ENCODE assay signal across 28 cellular contexts in genomic region chr3:77837626-77838025, GRCh38.
"Had no signal": no experiment of that assay in that cellular context is flagged by ENCODE, and none has a peak within 500 bp of the region (broad histone marks: within the 10 kb centered on the region; RNA-seq: fewer than 3 reads in every experiment).

No MANE protein-coding gene starts in this region.

- H3K27ac ChIP-seq: esophagus squamous epithelium, heart right ventricle, left lung, neural progenitor cell, parathyroid adenoma, stomach, thyroid gland, vagina had no signal

- H3K4me3 Mint-ChIP-seq: dendritic cell treated with granulocyte-macrophage colony-stimulating factor and Interleukin-4, amounts not matched to agents 40 ng/mL and 50 ng/mL, for 4 days; mesothelial cell of epicardium; naive B cell; nephron; neural progenitor cell; stimulated activated effector memory CD8-positive, alpha-beta T cell treated with anti-CD3 and anti-CD28 coated beads, Interleukin-12 subunit alpha, Interleukin-12 subunit beta, amount 100 ng/mL, for 72 hours had no signal

- H3K27me3 Mint-ChIP-seq: dendritic cell treated with granulocyte-macrophage colony-stimulating factor and Interleukin-4, amounts not matched to agents 40 ng/mL and 50 ng/mL, for 4 days; naive B cell; progenitor cell of endocrine pancreas had no signal

- H3K27ac Mint-ChIP-seq: dendritic cell treated with granulocyte-macrophage colony-stimulating factor and Interleukin-4, amounts not matched to agents 40 ng/mL and 50 ng/mL, for 4 days; mesothelial cell of epicardium; naive B cell; neural progenitor cell; progenitor cell of endocrine pancreas; stimulated activated effector memory CD8-positive, alpha-beta T cell treated with anti-CD3 and anti-CD28 coated beads, Interleukin-12 subunit alpha, Interleukin-12 subunit beta, amount 100 ng/mL, for 72 hours had no signal

- H3K4me1 Mint-ChIP-seq: naive B cell; neural progenitor cell; stimulated activated effector memory CD8-positive, alpha-beta T cell treated with anti-CD3 and anti-CD28 coated beads, Interleukin-12 subunit alpha, Interleukin-12 subunit beta, amount 100 ng/mL, for 72 hours had no signal

- H2AFZ ChIP-seq: neural progenitor cell, parathyroid adenoma had no signal

- FAIRE-seq: endothelial cell of umbilical vein, islet of Langerhans had no signal

- H3K4me3 ChIP-seq: esophagus squamous epithelium, heart right ventricle, left lung, mucosa of descending colon, neural progenitor cell, stomach, thyroid gland, vagina had no signal

- H3K4me2 ChIP-seq: neural progenitor cell had no signal

- H3K27me3 ChIP-seq: esophagus squamous epithelium, heart right ventricle, left lung, neural progenitor cell, stomach, thyroid gland, vagina had no signal

- H3K79me2 ChIP-seq: parathyroid adenoma had no signal

- DNase-seq: effector memory CD4-positive, alpha-beta T cell; esophagus squamous epithelium; foreskin melanocyte; glutamatergic neuron; heart right ventricle; hippocampal formation; left cardiac atrium; left lung; mesenchymal stem cell; mucosa of descending colon; naive B cell; stimulated activated CD4-positive, alpha-beta T cell treated with anti-CD3 and anti-CD28 coated beads, Interleukin-2, amount 100 ng/mL, for 24 hours; stimulated activated CD4-positive, alpha-beta T cell treated with anti-CD3 and anti-CD28 coated beads, Interleukin-4, amount 100 ng/mL, for 24 hours; stimulated activated naive CD4-positive, alpha-beta T cell treated with Interleukin-2 at 50 U/mL for 16 hours; stomach; thyroid gland; trophoblast cell had no signal

- ATAC-seq: heart right ventricle; left cardiac atrium; mucosa of descending colon; sciatic nerve; stimulated activated effector memory CD8-positive, alpha-beta T cell treated with anti-CD3 and anti-CD28 coated beads, Interleukin-12 subunit alpha, Interleukin-12 subunit beta, amount 100 ng/mL, for 72 hours had no signal

- H3K4me1 ChIP-seq: esophagus squamous epithelium, left lung, neural progenitor cell, parathyroid adenoma, stomach, thyroid gland, vagina had no signal

- H3K36me3 Mint-ChIP-seq: naive B cell; stimulated activated effector memory CD8-positive, alpha-beta T cell treated with anti-CD3 and anti-CD28 coated beads, Interleukin-12 subunit alpha, Interleukin-12 subunit beta, amount 100 ng/mL, for 72 hours had no signal

- H3K9ac ChIP-seq: neural progenitor cell, parathyroid adenoma had no signal

- H3K9me3 ChIP-seq: thyroid gland, vagina had no signal

- H3K36me3 ChIP-seq: esophagus squamous epithelium, heart right ventricle, left lung, neural progenitor cell, stomach, thyroid gland, vagina had no signal
